Comparison of ENCODE assay signal across 33 cellular contexts in genomic region chr1:32917521-32917920, GRCh38. TPM values are rescaled to one million over a fixed set of nuclear protein-coding genes. Genes with fewer than 3 reads are reported as not detected.
DNase-seq lines count a peak whose midpoint lies in the region; ATAC-seq and TF ChIP-seq lines count a peak whose summit lies in the region.
"Had no signal": no experiment of that assay in that cellular context is flagged by ENCODE, and none has a peak within 500 bp of the region (broad histone marks: within the 10 kb centered on the region; RNA-seq: fewer than 3 reads in every experiment).

No MANE protein-coding gene starts in this region.

- H3K79me2 ChIP-seq in SK-N-SH (ENCODE audit: insufficient read depth) = no peaks in the 10 kb centered on the region

- intact Hi-C loops in transverse colon (cut with DNase I; ENCODE audit: low total_unique reads) = no loop called here

- TF ChIP-seq POLR2A in transverse colon (IDR thresholded peaks at IDR 0.05) = no peak

- H3K27me3 ChIP-seq in transverse colon (peaks cover 5% of the 10 kb centered on the region), SK-N-SH (ENCODE audit: insufficient read depth) (no peaks in the 10 kb centered on the region)
- H3K27me3 ChIP-seq: brain microvascular endothelial cell, thyroid gland had no signal

- no peaks in the 10 kb centered on the region for H3K9me2 ChIP-seq in SK-N-SH

- H2AFZ ChIP-seq in SK-N-SH (ENCODE audit: low read depth) = no peak overlapping the region

- no peak for TF ChIP-seq EP300 in transverse colon (IDR thresholded peaks at IDR 0.05; ENCODE audit: low read depth)
- no peak for TF ChIP-seq EP300 in SK-N-SH (IDR thresholded peaks at IDR 0.05; ENCODE audit: borderline replicate concordance in 1 of 2, low read depth in 1 of 2, low read length in 1 of 2)

- H3F3A ChIP-seq in SK-N-SH (replicated peaks; ENCODE audit: insufficient read depth) = peaks cover 7% of the 10 kb centered on the region

- H3K4me1 ChIP-seq in transverse colon = peaks cover 3 to 26% (median 12%) of the 10 kb centered on the region in 4 donors
- H3K4me1 ChIP-seq in SK-N-SH (ENCODE audit: control insufficient read depth in 1 of 2, insufficient read depth in 2 of 2, low read depth in 1 of 2, low read length in 1 of 2) = peaks cover 0 to 11% of the 10 kb centered on the region in 2 experiments; a peak in 1 of 4 replicates
- H3K4me1 ChIP-seq: HAP-1, left lung, thyroid gland had no signal

- in situ Hi-C loops in transverse colon (cut with MboI; ENCODE audit: low pct_ligation_motif_present in 1 of 4, low pct_unique_long_range_greater_than_20kb in 1 of 4, low sequenced_read_pairs in 3 of 4) = no loop called here

- POLR2A ChIA-PET in SK-N-SH (lab: Yijun Ruan, JAX) = no interaction called here

- H3K9me3 Mint-ChIP-seq in activated naive CD4-positive, alpha-beta T cell treated with anti-CD3 and anti-CD28 coated beads, Interleukin-2, amount 10 ng/mL, durations not matched to agents 7 days and 5 days = no peaks in the 10 kb centered on the region
- H3K9me3 Mint-ChIP-seq in effector memory CD8-positive, alpha-beta T cell = no peaks in the 10 kb centered on the region
- H3K9me3 Mint-ChIP-seq: CD8-positive, alpha-beta memory T cell had no signal

- H3K27ac ChIP-seq in transverse colon (peak overlapping the region in 3 of 4 donors; percentile 38 to 69 (median 62)), SK-N-SH (ENCODE audit: low read depth in 2 of 2, low read length in 1 of 2) (no peak overlapping the region)
- H3K27ac ChIP-seq: brain microvascular endothelial cell, left lung, neutrophil, SK-N-MC, thyroid gland had no signal

- H3K4me2 ChIP-seq in SK-N-SH = no peak overlapping the region
- H3K4me2 ChIP-seq: smooth muscle cell had no signal

- no peaks in the 10 kb centered on the region for H3K36me3 Mint-ChIP-seq in activated naive CD4-positive, alpha-beta T cell treated with anti-CD3 and anti-CD28 coated beads, Interleukin-2, amount 10 ng/mL, durations not matched to agents 7 days and 5 days
- H3K36me3 Mint-ChIP-seq in T-helper 17 cell (ENCODE audit: low read depth) = no peaks in the 10 kb centered on the region
- peaks cover 4% of the 10 kb centered on the region for H3K36me3 Mint-ChIP-seq in effector memory CD8-positive, alpha-beta T cell (ENCODE audit: insufficient read depth)
- H3K36me3 Mint-ChIP-seq: CD8-positive, alpha-beta memory T cell had no signal

- no peak overlapping the region for H3K9ac ChIP-seq in SK-N-SH

- peaks cover 65% of the 10 kb centered on the region for H3K27me3 Mint-ChIP-seq in activated naive CD4-positive, alpha-beta T cell treated with anti-CD3 and anti-CD28 coated beads, Interleukin-2, amount 10 ng/mL, durations not matched to agents 7 days and 5 days
- H3K27me3 Mint-ChIP-seq in T-helper 17 cell = peaks cover 52% of the 10 kb centered on the region
- H3K27me3 Mint-ChIP-seq in effector memory CD8-positive, alpha-beta T cell = peaks cover 45 to 59% of the 10 kb centered on the region in 2 donors

- no peaks in the 10 kb centered on the region for H4K20me1 ChIP-seq in SK-N-SH (ENCODE audit: insufficient read depth)

- no peak overlapping the region for H3K27ac Mint-ChIP-seq in activated naive CD4-positive, alpha-beta T cell treated with anti-CD3 and anti-CD28 coated beads, Interleukin-2, amount 10 ng/mL, durations not matched to agents 7 days and 5 days
- no peak overlapping the region for H3K27ac Mint-ChIP-seq in T-helper 17 cell
- H3K27ac Mint-ChIP-seq in effector memory CD8-positive, alpha-beta T cell = no peak overlapping the region
- H3K27ac Mint-ChIP-seq: CD8-positive, alpha-beta memory T cell had no signal

- no peak for TF ChIP-seq RAD21 in SK-N-SH (IDR thresholded peaks at IDR 0.05; ENCODE audit: low read length)

- ATAC-seq in T-helper 17 cell = peak; percentile 64
- ATAC-seq in effector memory CD8-positive, alpha-beta T cell (replicated peaks) = peak; percentile 83
- ATAC-seq: esophagus mucosa, left lung, right cardiac atrium had no signal

- no peak for TF ChIP-seq CTCF in transverse colon (IDR thresholded peaks at IDR 0.05)
- no peak for TF ChIP-seq CTCF in SK-N-SH (IDR thresholded peaks at IDR 0.05)

- H3K36me3 ChIP-seq in transverse colon (no peaks in the 10 kb centered on the region), SK-N-SH (replicated peaks in 1 of 2; ENCODE audit: control insufficient read depth in 1 of 2, insufficient read depth in 2 of 2, low read length in 1 of 2) (no peaks in the 10 kb centered on the region)
- H3K36me3 ChIP-seq: brain microvascular endothelial cell, HAP-1, left lung, neutrophil, thyroid gland had no signal

- peak; percentile 32 for DNase-seq in activated naive CD4-positive, alpha-beta T cell treated with anti-CD3 and anti-CD28 coated beads, Interleukin-2, amount 10 ng/mL, durations not matched to agents 7 days and 5 days
- no peak for DNase-seq in activated naive CD4-positive, alpha-beta T cell (lab: John Stamatoyannopoulos, UW)
- DNase-seq in T-helper 17 cell = no peak
- DNase-seq in effector memory CD8-positive, alpha-beta T cell = no peak
- DNase-seq in transverse colon = no peak
- no peak for DNase-seq in NCI-H1417 (lab: John Stamatoyannopoulos, UW)
- DNase-seq in NCI-H226 = no peak
- no peak for DNase-seq in SK-N-SH
- DNase-seq: activated CD4-positive, CD25-positive, alpha-beta regulatory T cell; AML-193; amygdala; brain microvascular endothelial cell; CD8-positive, alpha-beta memory T cell; cerebellar nuclear complex; dermis blood vessel endothelial cell; EL; glutamatergic neuron; Karpas-422; left lung; mesenchymal stem cell; NCI-H1436; NCI-H2107; NCI-H748 treated with DMSO at 0.1 percent for 48 hours; right cardiac atrium; stimulated activated CD4-positive, alpha-beta T cell treated with anti-CD3 and anti-CD28 coated beads, Interleukin-1b, Interleukin-23, amount 100 ng/mL, for 48 hours; thyroid gland had no signal

- CTCF ChIA-PET in activated naive CD4-positive, alpha-beta T cell treated with anti-CD3 and anti-CD28 coated beads, Interleukin-2, amount 10 ng/mL, durations not matched to agents 7 days and 5 days (lab: Charles Lee) = no interaction called here
- CTCF ChIA-PET in SK-N-SH (lab: Yijun Ruan, JAX) = interaction anchor here (0.6 to 2.3 kb wide), 3 partner anchors 13 to 178 kb away, joined by 3 to 7 read pairs (median 3); no protein-coding TSS in a partner anchor

- no peak overlapping the region for H3K4me3 ChIP-seq in transverse colon
- H3K4me3 ChIP-seq in SK-N-SH (ENCODE audit: low read depth in 2 of 2, low read length in 1 of 2) = no peak overlapping the region
- H3K4me3 ChIP-seq: HAP-1, left lung, SK-N-MC, smooth muscle cell, thyroid gland had no signal

- no peak overlapping the region for H3K4me3 Mint-ChIP-seq in activated naive CD4-positive, alpha-beta T cell treated with anti-CD3 and anti-CD28 coated beads, Interleukin-2, amount 10 ng/mL, durations not matched to agents 7 days and 5 days
- H3K4me3 Mint-ChIP-seq in T-helper 17 cell = no peak overlapping the region
- H3K4me3 Mint-ChIP-seq in effector memory CD8-positive, alpha-beta T cell = no peak overlapping the region

- peaks cover 14% of the 10 kb centered on the region for H3K4me1 Mint-ChIP-seq in activated naive CD4-positive, alpha-beta T cell treated with anti-CD3 and anti-CD28 coated beads, Interleukin-2, amount 10 ng/mL, durations not matched to agents 7 days and 5 days
- peaks cover 5% of the 10 kb centered on the region for H3K4me1 Mint-ChIP-seq in T-helper 17 cell
- peaks cover 7 to 8% of the 10 kb centered on the region in 2 donors for H3K4me1 Mint-ChIP-seq in effector memory CD8-positive, alpha-beta T cell (ENCODE audit: low read depth in 2 of 2)

- WGBS in transverse colon (ENCODE audit: low coverage in 1 of 2), 2 donors = 58 to 62% methylated on average over 2 to 7 of the region's 7 CpGs
- 86% methylated on average over 7 of the region's 7 CpGs for WGBS in SK-N-SH (ENCODE audit: low lambda C conversion rate)

- no peaks in the 10 kb centered on the region for H3K9me3 ChIP-seq in T-helper 17 cell (ENCODE audit: control insufficient read depth, low read length, poor library complexity, severe bottlenecking)
- H3K9me3 ChIP-seq in transverse colon = no peaks in the 10 kb centered on the region
- H3K9me3 ChIP-seq in SK-N-SH = no peaks in the 10 kb centered on the region
- H3K9me3 ChIP-seq: HAP-1, left lung, neutrophil, thyroid gland had no signal

TF ChIP-seq in SK-N-SH, 30 proteins besides CTCF, POLR2A, EP300 and RAD21 (continues in another document):
- TF ChIP-seq FOXM1 (IDR thresholded peaks at IDR 0.05; ENCODE audit: low read depth) (no peak), ELF1 (IDR thresholded peaks at IDR 0.05) (no peak), RCOR1 (IDR thresholded peaks at IDR 0.05; ENCODE audit: low read length) (no peak), EZH2phosphoT487 (IDR thresholded peaks at IDR 0.05; ENCODE audit: borderline replicate concordance, low read depth) (no peak)

RNA-seq across cellular contexts. Expression of gene TMEM54, which starts 16.3 kb away (rescaled TPM):
- total RNA-seq in T-helper 17 cell (not detected), transverse colon (1,000 to 10,000 TPM in 2 of 4 donors, 100 to 1,000 TPM in 2; 330 to 1,204 (median 846) TPM)
- polyA plus RNA-seq in SK-N-SH (2012; rRNA removed) = 54.5 and 66.6 TPM in 2 replicates
- polyA plus RNA-seq in SK-N-SH (2012; cell fraction: cytosol; rRNA removed) = 26.6 and 45.6 TPM in 2 replicates
- polyA plus RNA-seq in SK-N-SH (2012; cell fraction: nucleus; rRNA removed) = 21.9 and 32.8 TPM in 2 replicates
- polyA plus RNA-seq: CD8-positive, alpha-beta memory T cell had no signal

RNA-seq across cellular contexts. Expression of gene HPCA, which starts 31.2 kb away (rescaled TPM):
- total RNA-seq in T-helper 17 cell = not detected
- under 1 TPM in 2 of 4 donors, not detected in 2; 0.64 to 0.96 TPM for total RNA-seq in transverse colon
- not detected in 2 replicates for polyA plus RNA-seq in SK-N-SH (2012; rRNA removed)
- polyA plus RNA-seq in SK-N-SH (2012; cell fraction: cytosol; rRNA removed) = 0.01 and 0.14 TPM in 2 replicates
- polyA plus RNA-seq in SK-N-SH (2012; cell fraction: nucleus; rRNA removed) = 0.14 and 0.27 TPM in 2 replicates
- total RNA-seq: CD8-positive, alpha-beta memory T cell; dermis blood vessel endothelial cell; esophagus mucosa; fibroblast of villous mesenchyme; right cardiac atrium; smooth muscle cell; T-helper 1 cell treated with Interleukin-12 subunit alpha and Interleukin-12 subunit beta and Interleukin-4 antibody, amounts not matched to agents 30 ng/mL and 1 ng/mL, for 36 hours; thyroid gland had no signal
- polyA plus RNA-seq: CD8-positive, alpha-beta memory T cell; smooth muscle cell had no signal

RNA-seq across cellular contexts. Expression of gene FNDC5, which starts 46.8 kb away (rescaled TPM):
- not detected for total RNA-seq in T-helper 17 cell
- under 1 TPM in 2 of 4 donors, not detected in 2; 0.32 to 0.55 TPM for total RNA-seq in transverse colon
- polyA plus RNA-seq in SK-N-SH (2012; rRNA removed) = 0.59 and 0.94 TPM in 2 replicates
- polyA plus RNA-seq in SK-N-SH (2012; cell fraction: cytosol; rRNA removed) = 0.66 and 1.00 TPM in 2 replicates
- 2.2 and 2.5 TPM in 2 replicates for polyA plus RNA-seq in SK-N-SH (2012; cell fraction: nucleus; rRNA removed)
- total RNA-seq: CD8-positive, alpha-beta memory T cell; esophagus mucosa; smooth muscle cell; T-helper 1 cell treated with Interleukin-12 subunit alpha and Interleukin-12 subunit beta and Interleukin-4 antibody, amounts not matched to agents 30 ng/mL and 1 ng/mL, for 36 hours had no signal
- polyA plus RNA-seq: smooth muscle cell had no signal

RNA-seq across cellular contexts. Expression of gene RNF19B, which starts 47.1 kb away (rescaled TPM):
- total RNA-seq in T-helper 17 cell = 10 to 100 TPM; 67.1 to 87.7 TPM
- total RNA-seq in transverse colon = 10 to 100 TPM; 22.5 to 83.8 (median 62.0) TPM
- 20.1 and 22.6 TPM in 2 replicates for polyA plus RNA-seq in SK-N-SH (2012; rRNA removed)
- polyA plus RNA-seq in SK-N-SH (2012; cell fraction: cytosol; rRNA removed) = 17.7 and 18.3 TPM in 2 replicates
- 16.7 and 22.2 TPM in 2 replicates for polyA plus RNA-seq in SK-N-SH (2012; cell fraction: nucleus; rRNA removed)

Comparison
In these comparisons a context has a peak if more than half of its experiments do, and no peak if none do; other contexts are left out.
1. H3K27ac ChIP-seq: peak in transverse colon (3 of 4); none in SK-N-SH (0 of 2).
2. RNA of gene TMEM54, which starts 16.3 kb away (total RNA-seq): 330 to 1,204 TPM in transverse colon; not detected in T-helper 17 cell; every median in the first group is over 100 times any median in the second.